In genomic region chr12:52004042-52004648, GRCh38 we compare ENCODE assay signal across 8 cellular contexts. TPM values are rescaled to one million over a fixed set of nuclear protein-coding genes. Genes with fewer than 3 reads are reported as not detected.
DNase-seq lines count a peak whose midpoint lies in the region; ATAC-seq and TF ChIP-seq lines count a peak whose summit lies in the region.

No MANE protein-coding gene starts in this region.

- H4K20me1 ChIP-seq in fibroblast of lung (ENCODE audit: control insufficient read depth, extremely low read depth, insufficient read depth, low read length): no peaks in the 10 kb centered on the region

- no peak for ATAC-seq in GM18909 (IDR thresholded peaks at IDR 0.05; ENCODE audit: poor library complexity, unreplicated experiment)

- no peak overlapping the region for H3K27ac Mint-ChIP-seq in osteocyte (ENCODE audit: unreplicated experiment)

- H3K4me3 Mint-ChIP-seq in osteocyte (ENCODE audit: unreplicated experiment): no peak overlapping the region

- H3K79me2 ChIP-seq in fibroblast of lung (ENCODE audit: control insufficient read depth, insufficient read depth, low read length): no peaks in the 10 kb centered on the region

- CTCF ChIA-PET in HEK293T (lab: Yijun Ruan, JAX): interaction anchor here (0.7 to 5.3 kb wide), 9 partner anchors 11 to 816 kb away, joined by 3 to 99 read pairs (median 3); no protein-coding TSS in a partner anchor

- H3K4me1 ChIP-seq in fibroblast of lung (ENCODE audit: control insufficient read depth, extremely low read depth, insufficient read depth, low read length): no peaks in the 10 kb centered on the region

- peak in 8 of 14 donors; percentile 20 to 52 (median 34) for DNase-seq in C1 segment of cervical spinal cord (lab: John Stamatoyannopoulos, UW)
- peak; percentile 63 for DNase-seq in HEK293T (ENCODE audit: extremely low spot score)
- peak; percentile 55 for DNase-seq in RKO (ENCODE audit: low spot score)
- DNase-seq in fibroblast of lung (ENCODE audit: low read depth in 2 of 2): peak; percentile 39 to 70
- no peak for DNase-seq in osteocyte (ENCODE audit: extremely low spot score, unreplicated experiment)
- DNase-seq in foreskin melanocyte: no peak
- DNase-seq in T1000 (lab: John Stamatoyannopoulos, UW): no peak

- no peaks in the 10 kb centered on the region for H3K9me3 Mint-ChIP-seq in osteocyte (ENCODE audit: unreplicated experiment)

- peaks cover 16% of the 10 kb centered on the region for H3K27me3 ChIP-seq in fibroblast of lung (ENCODE audit: control insufficient read depth, insufficient read depth, low read length)

- H3K36me3 ChIP-seq in fibroblast of lung (ENCODE audit: control insufficient read depth, insufficient read depth, low read length): no peaks in the 10 kb centered on the region

- H3K9ac ChIP-seq in fibroblast of lung (ENCODE audit: insufficient read depth, low read length): no peak overlapping the region

- POLR2A ChIA-PET in HEK293T (lab: Yijun Ruan, JAX): interaction anchor here (0.9 to 2.2 kb wide), 3 partner anchors 15 to 20 kb away, joined by 3 to 15 read pairs (median 3); no protein-coding TSS in a partner anchor

- no peaks in the 10 kb centered on the region for H3K36me3 Mint-ChIP-seq in osteocyte (ENCODE audit: unreplicated experiment)

- no peak overlapping the region for H3K4me3 ChIP-seq in fibroblast of lung (replicated peaks in 1 of 4; ENCODE audit: control extremely low read depth in 1 of 4, insufficient read depth in 1 of 4, low read depth in 3 of 4, low read length in 4 of 4)

- H2AFZ ChIP-seq in fibroblast of lung (ENCODE audit: low read length): no peak overlapping the region

- H3K9me3 ChIP-seq in fibroblast of lung (ENCODE audit: control insufficient read depth, insufficient read depth, low read depth, low read length): no peaks in the 10 kb centered on the region

- no peak overlapping the region for H3K4me2 ChIP-seq in fibroblast of lung (ENCODE audit: extremely low read depth, insufficient read depth, low read length)

- no peak overlapping the region for H3K27ac ChIP-seq in fibroblast of lung (ENCODE audit: insufficient read depth, low read length)

- H3K4me1 Mint-ChIP-seq in osteocyte (ENCODE audit: unreplicated experiment): peaks cover 25% of the 10 kb centered on the region

- H3K27me3 Mint-ChIP-seq in osteocyte (ENCODE audit: unreplicated experiment): no peaks in the 10 kb centered on the region

- TF ChIP-seq CTCF in fibroblast of lung (conservative IDR thresholded peaks at IDR 0.05 in 1 of 2, IDR thresholded peaks at IDR 0.05 in 1 of 2; ENCODE audit: low read depth in 1 of 2, low read length in 2 of 2) (peak; percentile 73 to 80), osteocyte (IDR thresholded peaks at IDR 0.05) (peak; percentile 77)

TF ChIP-seq in HEK293T, 16 proteins besides CTCF, POLR2A, EP300 and RAD21:
- no peak for TF ChIP-seq SP1 (IDR thresholded peaks at IDR 0.05)
- TF ChIP-seq PKNOX1 (IDR thresholded peaks at IDR 0.05): no peak
- no peak for TF ChIP-seq L3MBTL2 (conservative IDR thresholded peaks at IDR 0.05)
- no peak for TF ChIP-seq CTBP1 (IDR thresholded peaks at IDR 0.05; ENCODE audit: borderline replicate concordance)
- no peak for TF ChIP-seq FOXA1 (IDR thresholded peaks at IDR 0.05)
- no peak for TF ChIP-seq BHLHE40 (IDR thresholded peaks at IDR 0.05; ENCODE audit: borderline replicate concordance)
- no peak for TF ChIP-seq LEF1 (IDR thresholded peaks at IDR 0.05; ENCODE audit: borderline replicate concordance)
- no peak for TF ChIP-seq ELF4 (IDR thresholded peaks at IDR 0.05)
- no peak for TF ChIP-seq NFRKB (IDR thresholded peaks at IDR 0.05)
- TF ChIP-seq TARDBP (IDR thresholded peaks at IDR 0.05): no peak
- no peak for TF ChIP-seq FOXK2 (IDR thresholded peaks at IDR 0.05)
- no peak for TF ChIP-seq ARNT (IDR thresholded peaks at IDR 0.05)

RNA-seq across cellular contexts. Expression of gene TAMALIN, which starts 2.6 kb away (rescaled TPM):
- total RNA-seq in fibroblast of lung (11.3 and 12.1 TPM in 2 replicates), osteocyte (22.5 and 25.5 TPM in 2 replicates)
- polyA plus RNA-seq in fibroblast of lung: 4.9 and 5.3 TPM in 2 replicates
- polyA plus RNA-seq in fibroblast of lung (2012): 6.0 and 6.7 TPM in 2 replicates
- polyA minus RNA-seq in fibroblast of lung (ENCODE audit: low replicate concordance): 7.3 and 10.0 TPM in 2 replicates

RNA-seq across cellular contexts. Expression of gene NR4A1, which starts 47.1 kb away (rescaled TPM):
- total RNA-seq in fibroblast of lung: 2.1 and 3.8 TPM in 2 replicates
- polyA plus RNA-seq in fibroblast of lung: 4.1 and 15.9 TPM in 2 replicates
- polyA plus RNA-seq in fibroblast of lung (2012): 7.9 and 23.3 TPM in 2 replicates
- polyA minus RNA-seq in fibroblast of lung (ENCODE audit: low replicate concordance): 16.6 and 62.1 TPM in 2 replicates
- 6.7 and 13.0 TPM in 2 replicates for total RNA-seq in osteocyte

RNA-seq across cellular contexts. Expression of gene ACVR1B, which starts 52.6 kb away (rescaled TPM):
- 11.3 and 12.4 TPM in 2 replicates for total RNA-seq in fibroblast of lung
- polyA plus RNA-seq in fibroblast of lung: 13.0 and 13.6 TPM in 2 replicates
- polyA plus RNA-seq in fibroblast of lung (2012): 10.5 and 10.6 TPM in 2 replicates
- polyA minus RNA-seq in fibroblast of lung (ENCODE audit: low replicate concordance): 14.5 and 30.9 TPM in 2 replicates
- 15.2 and 15.8 TPM in 2 replicates for total RNA-seq in osteocyte

Comparison
In these comparisons a context has a peak if more than half of its experiments do, and no peak if none do; other contexts are left out.
1. DNase-seq: peak in C1 segment of cervical spinal cord (8 of 14), HEK293T (single experiment), RKO (single experiment) and fibroblast of lung (2 of 2); none in osteocyte (single experiment), foreskin melanocyte (single experiment) and T1000 (single experiment).